In genomic region chr13:51921790-51922740, GRCh38 we compare ENCODE assay signal across 1 cellular context.
TF ChIP-seq lines count a peak whose summit lies in the region.

No MANE protein-coding gene starts in this region.

TF ChIP-seq in K562, 482 proteins besides CTCF, POLR2A, EP300 and RAD21 (continued from another document and continues in another):
- TF ChIP-seq VEZF1 (CRISPR knock-in tag; IDR thresholded peaks at IDR 0.05) (peak; percentile 70), GTF2A2 (tag; IDR thresholded peaks at IDR 0.05) (no peak), BHLHE40 (IDR thresholded peaks at IDR 0.05; ENCODE audit: low read length) (peak; percentile 92), ZBTB34 (CRISPR knock-in tag; IDR thresholded peaks at IDR 0.05) (no peak), MEIS2 (IDR thresholded peaks at IDR 0.05; ENCODE audit: partially characterized antibody) (peak; percentile 70), ZBTB2 (IDR thresholded peaks at IDR 0.05) (peak; percentile 56; the same call in 1 of the 2 replicates), FOXJ2 (tag; IDR thresholded peaks at IDR 0.05) (no peak), FOXP4 (CRISPR knock-in tag; IDR thresholded peaks at IDR 0.05; ENCODE audit: borderline replicate concordance) (no peak), NR2F6 (CRISPR knock-in tag; IDR thresholded peaks at IDR 0.05) (no peak), NCOR1 (IDR thresholded peaks at IDR 0.05) (peak; percentile 86), ZFX (CRISPR knock-in tag; IDR thresholded peaks at IDR 0.05) (no peak), NELFE (IDR thresholded peaks at IDR 0.05; ENCODE audit: insufficient read depth, insufficient read length) (no peak), SAP30 (IDR thresholded peaks at IDR 0.05; ENCODE audit: borderline replicate concordance, insufficient read depth, low read depth, low read length, poor library complexity, severe bottlenecking) (no peak), CEBPZ (IDR thresholded peaks at IDR 0.05; ENCODE audit: borderline replicate concordance, low read depth, low read length) (no peak), MITF (IDR thresholded peaks at IDR 0.05) (peak; percentile 93), SRSF9 (IDR thresholded peaks at IDR 0.05; ENCODE audit: borderline replicate concordance, low read depth, low read length) (no peak), CREBBP (IDR thresholded peaks at IDR 0.05; ENCODE audit: low read depth, low read length) (no peak), NFATC3 (IDR thresholded peaks at IDR 0.05) (no peak), IRF1 (CRISPR knock-in tag; IDR thresholded peaks at IDR 0.05; ENCODE audit: borderline replicate concordance) (no peak), TRIM28 (IDR thresholded peaks at IDR 0.05) (no peak), ZNF830 (CRISPR knock-in tag; IDR thresholded peaks at IDR 0.05) (no peak), BCL6 (CRISPR knock-in tag; IDR thresholded peaks at IDR 0.05) (no peak), ZNF324 (CRISPR knock-in tag; IDR thresholded peaks at IDR 0.05) (no peak), STAT5B (CRISPR knock-in tag; IDR thresholded peaks at IDR 0.05) (no peak), ZBED1 (IDR thresholded peaks at IDR 0.05) (no peak; the same call in 1 of the 2 replicates), NCOA2 (IDR thresholded peaks at IDR 0.05; ENCODE audit: partially characterized antibody in 2 of 2) (no peak), ZNF263 (CRISPR knock-in tag; IDR thresholded peaks at IDR 0.05; ENCODE audit: borderline replicate concordance) (no peak), BCLAF1 (IDR thresholded peaks at IDR 0.05; ENCODE audit: borderline replicate concordance in 1 of 2, control insufficient read depth in 1 of 2, low read depth in 2 of 2, low read length in 1 of 2) (no peak), ZNF699 (CRISPR knock-in tag; IDR thresholded peaks at IDR 0.05; ENCODE audit: insufficient replicate concordance) (no peak), ZNF644 (tag; IDR thresholded peaks at IDR 0.05; ENCODE audit: low read depth) (0 out of 2 replicates have a peak, but pooled peaks have one; percentile 62), BRD9 (IDR thresholded peaks at IDR 0.05; ENCODE audit: low read depth, partially characterized antibody) (no peak), BMI1 (IDR thresholded peaks at IDR 0.05; ENCODE audit: low read length) (no peak), TEAD4 (IDR thresholded peaks at IDR 0.05; ENCODE audit: low read length) (peak; percentile 91), TEAD4 (CRISPR knock-in tag; IDR thresholded peaks at IDR 0.05; ENCODE audit: borderline replicate concordance) (no peak), SIN3B (IDR thresholded peaks at IDR 0.05; ENCODE audit: low read depth) (no peak), ZNF75A (CRISPR knock-in tag; IDR thresholded peaks at IDR 0.05) (no peak), RNF2 (IDR thresholded peaks at IDR 0.05) (peak; percentile 95), GTF3C2 (IDR thresholded peaks at IDR 0.05; ENCODE audit: borderline replicate concordance, extremely low read depth, insufficient read length) (no peak), HINFP (tag; conservative IDR thresholded peaks at IDR 0.05; ENCODE audit: low read depth) (no peak), ZNF668 (CRISPR knock-in tag; IDR thresholded peaks at IDR 0.05) (no peak), ZNF274 (IDR thresholded peaks at IDR 0.05; ENCODE audit: borderline replicate concordance, low read depth, low read length) (no peak), HES1 (IDR thresholded peaks at IDR 0.05; ENCODE audit: low read depth) (peak; percentile 87)
